Comparison of ENCODE assay signal across 8 cellular contexts in the genomic region with DNA sequence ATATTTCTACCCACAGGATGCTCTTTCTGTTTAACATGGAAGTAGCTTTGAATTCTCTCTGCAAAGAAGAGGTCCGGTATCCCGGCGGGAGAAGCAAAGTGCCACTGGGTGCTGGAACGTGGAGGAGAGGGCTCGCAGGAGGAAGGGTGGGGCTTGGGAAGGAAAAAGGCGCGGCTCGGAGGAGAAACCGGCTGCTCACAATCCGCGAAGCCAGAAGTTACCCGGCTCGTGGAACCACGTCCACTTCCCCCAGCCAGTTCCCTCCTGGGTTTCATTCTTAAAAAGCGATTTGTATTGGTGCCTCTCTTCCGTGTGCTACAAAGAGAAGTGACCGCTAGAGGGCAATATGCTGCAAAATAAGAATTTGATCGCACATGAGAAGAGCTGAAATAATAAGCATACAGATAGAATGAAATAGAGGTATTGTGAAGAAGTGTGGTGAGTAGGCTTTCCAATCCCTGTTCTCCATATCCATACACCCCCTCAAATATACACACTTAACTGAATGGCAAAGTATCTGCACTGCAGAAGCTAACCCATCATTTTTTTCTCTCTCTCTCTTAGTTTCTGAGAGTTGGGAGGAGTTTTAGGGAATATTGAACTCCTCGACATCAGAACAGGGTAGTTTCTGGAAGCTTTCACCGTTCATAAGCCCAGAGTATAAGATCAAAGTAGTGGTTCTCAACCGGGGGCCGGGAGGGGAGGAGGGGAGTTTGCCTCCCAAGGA. TPM values are rescaled to one million over a fixed set of nuclear protein-coding genes. Genes with fewer than 3 reads are reported as not detected.
DNase-seq lines count a peak whose midpoint lies in the region; ATAC-seq and TF ChIP-seq lines count a peak whose summit lies in the region.

No MANE protein-coding gene starts in this region.

- TF ChIP-seq POLR2A in erythroblast (IDR thresholded peaks at IDR 0.05; ENCODE audit: low read length) = no peak

- peak overlapping the region; percentile 59 for H3K4me3 ChIP-seq in HUES64 (ENCODE audit: low read length)
- H3K4me3 ChIP-seq in NT2/D1 (ENCODE audit: insufficient read length, low read depth) = peak overlapping the region; percentile 13

- H3K4me1 ChIP-seq in HUES64 (ENCODE audit: insufficient read depth, low read length) (peaks cover 15% of the 10 kb centered on the region; the same call in 1 of the 2 replicates), NT2/D1 (ENCODE audit: insufficient read depth, insufficient read length) (peaks cover 4% of the 10 kb centered on the region)

- H3K27ac ChIP-seq in HUES64 (ENCODE audit: low read depth, low read length) = no peak overlapping the region

- peaks cover 6% of the 10 kb centered on the region for H3K27me3 ChIP-seq in HUES64 (ENCODE audit: insufficient read depth, low read length)
- H3K27me3 ChIP-seq in NT2/D1 (ENCODE audit: insufficient read depth, insufficient read length) = peaks cover 5% of the 10 kb centered on the region

- DNase-seq in DMS 273 treated with DMSO at 0.1 percent for 48 hours (lab: John Stamatoyannopoulos, UW) (peak; percentile 97), NT2/D1 (ENCODE audit: low read depth, low spot score) (peak; percentile 85), erythroblast (lab: John Stamatoyannopoulos, UW) (peak; percentile 75 to 78), mucosa of gallbladder (ENCODE audit: low spot score) (peak; percentile 83)
- peak; percentile 30 for DNase-seq in activated CD8-positive, alpha-beta memory T cell treated with anti-CD3 and anti-CD28 coated beads, Interleukin-2, amount 50 U/mL, for 4 hours
- DNase-seq in stimulated activated naive CD4-positive, alpha-beta T cell (lab: John Stamatoyannopoulos, UW) = peak in 5 of 6 experiments; percentile 21 to 69 (median 42)

- H3K36me3 ChIP-seq in HUES64 (ENCODE audit: insufficient read depth, low read length) (no peaks in the 10 kb centered on the region), NT2/D1 (ENCODE audit: insufficient read depth, insufficient read length, low read length) (no peaks in the 10 kb centered on the region)

- 17% methylated on average over 22 of the region's 22 CpGs for WGBS in HUES64

- ATAC-seq in GM21526 (IDR thresholded peaks at IDR 0.05; ENCODE audit: low FRiP score, unreplicated experiment) = peak; percentile 90

- H3K9me3 ChIP-seq in HUES64 (ENCODE audit: insufficient read depth, low read depth, low read length) (no peaks in the 10 kb centered on the region), NT2/D1 (ENCODE audit: insufficient read depth, low read length) (no peaks in the 10 kb centered on the region)

- H3K9ac ChIP-seq in HUES64 (ENCODE audit: low read depth, low read length) (peak overlapping the region; percentile 64), NT2/D1 (ENCODE audit: insufficient read length, low read depth) (peak overlapping the region; percentile 37)

RNA-seq across cellular contexts. Expression of a gene that starts 31.1 kb away (rescaled TPM):
- polyA plus RNA-seq in HUES64 (2013, experiment 1 of 2) = 9.0 TPM
- 13.6 TPM for polyA plus RNA-seq in HUES64 (2013, experiment 2 of 2)
- 1.4 TPM for total RNA-seq in mucosa of gallbladder

Comparison
In these comparisons a context has a peak if more than half of its experiments do, and no peak if none do; other contexts are left out.
1. DNase-seq: peak in every context shown above with its lines; median percentile 97 in DMS 273 treated with DMSO at 0.1 percent for 48 hours; 85 in NT2/D1; 83 in mucosa of gallbladder; 76 in erythroblast; 42 in stimulated activated naive CD4-positive, alpha-beta T cell; 30 in activated CD8-positive, alpha-beta memory T cell treated with anti-CD3 and anti-CD28 coated beads, Interleukin-2, amount 50 U/mL, for 4 hours.